Comparison of ENCODE assay signal across 1 cellular context in genomic region chr17:28643979-28644781, GRCh38.
A peak's percentile ranks its signal among the peaks of the same experiment; 100 is the strongest.
TF ChIP-seq lines count a peak whose summit lies in the region.

No MANE protein-coding gene starts in this region.

TF ChIP-seq in H1, 55 proteins besides CTCF, POLR2A, EP300 and RAD21:
- TF ChIP-seq HDAC2 (IDR thresholded peaks at IDR 0.05; ENCODE audit: borderline replicate concordance in 1 of 2, low read depth in 2 of 2, low read length in 2 of 2) (peak in 1 of 2 experiments; percentile 51; a peak in 2 of 4 replicates), CREB1 (IDR thresholded peaks at IDR 0.05) (no peak), MAX (IDR thresholded peaks at IDR 0.05) (0 out of 2 replicates have a peak, but pooled peaks have one; percentile 17), SIN3A (conservative IDR thresholded peaks at IDR 0.05 in 1 of 2, IDR thresholded peaks at IDR 0.05 in 1 of 2; ENCODE audit: low read depth in 1 of 2, low read length in 2 of 2) (peak; percentile 17 to 69; a peak in 1 of 4 replicates), POLR2AphosphoS5 (IDR thresholded peaks at IDR 0.05; ENCODE audit: low read depth, low read length) (no peak), CBX5 (IDR thresholded peaks at IDR 0.05; ENCODE audit: low read depth, low read length) (no peak), KDM4A (IDR thresholded peaks at IDR 0.05; ENCODE audit: low read depth, low read length, severe bottlenecking) (peak; percentile 53), ASH2L (IDR thresholded peaks at IDR 0.05; ENCODE audit: low read length) (peak; percentile 3), POU5F1 (IDR thresholded peaks at IDR 0.05; ENCODE audit: low read depth, low read length) (no peak), HDAC6 (IDR thresholded peaks at IDR 0.05; ENCODE audit: low read depth, low read length) (no peak), TAF1 (IDR thresholded peaks at IDR 0.05; ENCODE audit: low read depth, low read length) (no peak)
